10 cellular contexts compared by ENCODE assay signal in genomic region chr12:123094349-123095073, GRCh38. TPM values are rescaled to one million over a fixed set of nuclear protein-coding genes. Genes with fewer than 3 reads are reported as not detected.
DNase-seq lines count a peak whose midpoint lies in the region; ATAC-seq and TF ChIP-seq lines count a peak whose summit lies in the region.
"Had no signal": no experiment of that assay in that cellular context is flagged by ENCODE, and none has a peak within 500 bp of the region (broad histone marks: within the 10 kb centered on the region; RNA-seq: fewer than 3 reads in every experiment).

No MANE protein-coding gene starts in this region.

- TF ChIP-seq EP300 in sigmoid colon (IDR thresholded peaks at IDR 0.05), result no peak

- no peaks in the 10 kb centered on the region for H3K9me3 Mint-ChIP-seq in GM23338
- H3K9me3 Mint-ChIP-seq: activated naive CD8-positive, alpha-beta T cell treated with anti-CD3 and anti-CD28 coated beads for 36 hours had no signal

- peaks cover 4% of the 10 kb centered on the region for H3K4me1 Mint-ChIP-seq in GM23338

- no peaks in the 10 kb centered on the region for H3K36me3 Mint-ChIP-seq in GM23338 (ENCODE audit: low read depth)

- no peak overlapping the region for H2AFZ ChIP-seq in GM23338

- no peak overlapping the region for H3K27ac Mint-ChIP-seq in GM23338
- H3K27ac Mint-ChIP-seq: activated naive CD8-positive, alpha-beta T cell treated with anti-CD3 and anti-CD28 coated beads for 36 hours had no signal

- H3K9me3 ChIP-seq in sigmoid colon, result no peaks in the 10 kb centered on the region

- H3K4me1 ChIP-seq in sigmoid colon (peaks cover 0 to 56% (median 52%) of the 10 kb centered on the region in 4 donors), GM23338 (ENCODE audit: insufficient read depth) (no peaks in the 10 kb centered on the region)

- no peaks in the 10 kb centered on the region for H3F3A ChIP-seq in GM23338 (replicated peaks; ENCODE audit: low read depth)

- intact Hi-C loops in sigmoid colon (cut with DNase I), result no loop called here

- H3K36me3 ChIP-seq in sigmoid colon (no peaks in the 10 kb centered on the region), GM23338 (ENCODE audit: insufficient read depth) (no peaks in the 10 kb centered on the region)

- no peaks in the 10 kb centered on the region for H4K20me1 ChIP-seq in GM23338 (replicated peaks; ENCODE audit: insufficient read depth)

- H3K27me3 Mint-ChIP-seq in GM23338 (ENCODE audit: insufficient read depth, low read depth, poor library complexity), result peaks cover 6% of the 10 kb centered on the region
- H3K27me3 Mint-ChIP-seq: activated naive CD8-positive, alpha-beta T cell treated with anti-CD3 and anti-CD28 coated beads for 36 hours had no signal

- no peak overlapping the region for H3K4me3 Mint-ChIP-seq in GM23338
- H3K4me3 Mint-ChIP-seq: activated naive CD8-positive, alpha-beta T cell treated with anti-CD3 and anti-CD28 coated beads for 36 hours had no signal

- no peaks in the 10 kb centered on the region for H3K27me3 ChIP-seq in sigmoid colon
- H3K27me3 ChIP-seq in GM23338 (ENCODE audit: insufficient read depth), result no peaks in the 10 kb centered on the region

- no peak for ATAC-seq in esophagus mucosa
- ATAC-seq in GM23338, result no peak

- H3K9me2 ChIP-seq in GM23338 (ENCODE audit: insufficient read depth), result no peaks in the 10 kb centered on the region

- H3K4me3 ChIP-seq in sigmoid colon (no peak overlapping the region), GM23338 (no peak overlapping the region)

- 76 to 78% methylated on average over 18 of the region's 18 CpGs for WGBS in sigmoid colon, 2 donors

- no peak for TF ChIP-seq POLR2A in sigmoid colon (IDR thresholded peaks at IDR 0.05)

- H3K27ac ChIP-seq in sigmoid colon (peak overlapping the region; percentile 48 to 72 (median 62)), GM23338 (ENCODE audit: low read depth) (no peak overlapping the region)

- peak; percentile 62 for DNase-seq in GM03348 (ENCODE audit: low spot score)
- DNase-seq in SW480 (ENCODE audit: low spot score), result peak; percentile 59
- peak; percentile 17 for DNase-seq in glomerular visceral epithelial cell (ENCODE audit: extremely low spot score)
- DNase-seq in sigmoid colon, result peak; percentile 79
- no peak for DNase-seq in inferior parietal cortex (ENCODE audit: extremely low spot score)
- DNase-seq in GM23338 (ENCODE audit: low spot score), result no peak
- no peak for DNase-seq in NCI-H1694 treated with DMSO at 0.1 percent for 48 hours (lab: John Stamatoyannopoulos, UW)
- DNase-seq: activated naive CD8-positive, alpha-beta T cell treated with anti-CD3 and anti-CD28 coated beads for 36 hours; stimulated activated CD8-positive, alpha-beta memory T cell treated with anti-CD3 and anti-CD28 coated beads, Interleukin-4, amount 100 ng/mL, for 48 hours had no signal

- no peaks in the 10 kb centered on the region for H3K79me2 ChIP-seq in GM23338 (replicated peaks; ENCODE audit: insufficient read depth)

- no peak overlapping the region for H3K4me2 ChIP-seq in GM23338

- TF ChIP-seq CTCF in sigmoid colon (IDR thresholded peaks at IDR 0.05) (no peak), GM23338 (conservative IDR thresholded peaks at IDR 0.05; ENCODE audit: low read depth in 2 of 2) (no peak)

TF ChIP-seq in GM23338, 12 proteins besides CTCF, POLR2A, EP300 and RAD21:
- no peak for TF ChIP-seq EZH2 (IDR thresholded peaks at IDR 0.05; ENCODE audit: low read depth, unreplicated experiment)

RNA-seq across cellular contexts. Expression of gene PITPNM2, which starts 56.4 kb away (rescaled TPM):
- 10 to 100 TPM in 2 of 4 donors, 1 to 10 TPM in 2; 6.4 to 19.5 (median 11.7) TPM for total RNA-seq in sigmoid colon
- polyA plus RNA-seq in sigmoid colon, result 10 to 100 TPM in 1 of 3 donors, 1 to 10 TPM in 2; 1.8 to 11.3 (median 2.3) TPM
- 8.3 TPM for total RNA-seq in esophagus mucosa
- total RNA-seq in GM23338 (2014; rRNA removed; shearing (Covaris generic)), result 1.9 and 3.0 TPM in 2 replicates
- 0.28 and 0.82 TPM in 2 replicates for polyA plus RNA-seq in GM23338 (2016; fragmentation: Nextera tagmentation; extraction: Ambion mirVana)

Comparison
In these comparisons a context has a peak if more than half of its experiments do, and no peak if none do; other contexts are left out.
1. DNase-seq: peak in GM03348 (single experiment), SW480 (single experiment), glomerular visceral epithelial cell (single experiment) and sigmoid colon (single experiment); none in inferior parietal cortex (single experiment), GM23338 (single experiment) and NCI-H1694 treated with DMSO at 0.1 percent for 48 hours (single experiment).